10 cellular contexts compared by ENCODE assay signal in the genomic region with DNA sequence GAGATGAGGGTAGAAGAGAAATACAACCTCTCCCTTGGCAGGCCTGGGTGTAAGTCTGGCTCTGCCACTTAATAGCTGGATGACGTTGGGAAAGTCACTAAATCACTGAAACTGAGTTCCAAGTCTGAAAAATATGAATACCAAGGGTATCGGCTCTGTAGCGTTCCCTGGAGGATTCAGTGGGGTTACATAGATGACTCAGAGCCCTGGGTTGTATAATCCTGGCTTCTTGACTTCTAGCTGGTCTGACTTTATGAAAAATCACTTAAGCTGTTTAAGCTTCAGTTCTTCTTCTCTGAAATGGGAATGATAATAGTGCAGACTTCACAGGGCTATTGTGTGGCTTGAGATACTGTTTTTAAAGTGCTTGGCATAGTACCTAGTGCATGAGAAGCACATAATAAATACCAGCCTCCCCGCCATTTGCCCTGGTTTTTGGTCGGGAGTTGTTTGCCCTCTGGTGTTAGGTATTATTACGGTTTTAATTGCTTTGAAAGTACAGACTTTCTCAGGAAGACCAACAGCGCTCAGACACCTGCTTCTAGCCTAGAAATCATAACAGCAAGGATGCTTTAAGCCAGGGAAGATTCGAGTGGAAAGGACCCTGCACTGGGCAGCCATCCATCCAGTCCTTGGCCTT.
DNase-seq lines count a peak whose midpoint lies in the region; ATAC-seq and TF ChIP-seq lines count a peak whose summit lies in the region.
"Had no signal": no experiment of that assay in that cellular context is flagged by ENCODE, and none has a peak within 500 bp of the region (broad histone marks: within the 10 kb centered on the region; RNA-seq: fewer than 3 reads in every experiment).

No MANE protein-coding gene starts in this region.

- peaks cover 84% of the 10 kb centered on the region for H3K36me3 ChIP-seq in OCI-LY1 (ENCODE audit: insufficient read depth, low read length)

- TF ChIP-seq CTCF in OCI-LY1 (IDR thresholded peaks at IDR 0.05; ENCODE audit: low read length): peak; percentile 41

- H3F3A ChIP-seq in OCI-LY1 (ENCODE audit: insufficient read depth, low read length): no peaks in the 10 kb centered on the region

- H3K9me3 ChIP-seq in OCI-LY1 (ENCODE audit: low read length): no peaks in the 10 kb centered on the region

- H3K9me2 ChIP-seq in OCI-LY1 (ENCODE audit: low read depth, low read length): no peaks in the 10 kb centered on the region

- no peak overlapping the region for H3K9ac ChIP-seq in OCI-LY1 (ENCODE audit: low read length)

- H3K4me3 ChIP-seq in OCI-LY1 (ENCODE audit: low read depth, low read length, poor library complexity, severe bottlenecking): no peak overlapping the region

- H2AFZ ChIP-seq in OCI-LY1 (ENCODE audit: low read length): no peak overlapping the region

- no peaks in the 10 kb centered on the region for H4K20me1 ChIP-seq in OCI-LY1 (ENCODE audit: insufficient read depth, low read length)

- TF ChIP-seq POLR2A in erythroblast (IDR thresholded peaks at IDR 0.05; ENCODE audit: low read length): no peak

- H3K4me1 ChIP-seq in OCI-LY1 (ENCODE audit: insufficient read depth, low read length, severe bottlenecking): peaks cover 39% of the 10 kb centered on the region

- no peaks in the 10 kb centered on the region for H3K27me3 ChIP-seq in OCI-LY1 (ENCODE audit: insufficient read depth, low read length)

- H3K27ac ChIP-seq in OCI-LY1 (ENCODE audit: low read depth, low read length, poor library complexity, severe bottlenecking): peak overlapping the region; percentile 47

- no peaks in the 10 kb centered on the region for H3K79me2 ChIP-seq in OCI-LY1 (ENCODE audit: insufficient read depth, low read length)

- ATAC-seq in GM19035 (IDR thresholded peaks at IDR 0.05; ENCODE audit: unreplicated experiment): peak; percentile 41

- DNase-seq in CD1c-positive myeloid dendritic cell (ENCODE audit: extremely low spot score) (peak; percentile 17), erythroblast (lab: John Stamatoyannopoulos, UW) (peak; percentile 6 to 11), NCI-H2081 treated with DMSO at 0.1 percent for 48 hours (lab: John Stamatoyannopoulos, UW) (no peak), NCI-H1092 treated with DMSO at 0.1 percent for 48 hours (lab: John Stamatoyannopoulos, UW) (no peak), DMS79 treated with DMSO at 0.1 percent for 48 hours (lab: John Stamatoyannopoulos, UW) (no peak), cerebellar cortex (ENCODE audit: low spot score) (no peak)
- DNase-seq: NCI-H187 treated with DMSO at 0.1 percent for 48 hours; stimulated activated CD4-positive, alpha-beta T cell treated with anti-CD3 and anti-CD28 coated beads, Interleukin-1b, Interleukin-23, amount 100 ng/mL, for 48 hours had no signal

- no peak overlapping the region for H3K4me2 ChIP-seq in OCI-LY1 (ENCODE audit: low read length)

Comparison
In these comparisons a context has a peak if more than half of its experiments do, and no peak if none do; other contexts are left out.
1. DNase-seq: peak in CD1c-positive myeloid dendritic cell (single experiment) and erythroblast (2 of 2); none in NCI-H2081 treated with DMSO at 0.1 percent for 48 hours (single experiment), NCI-H1092 treated with DMSO at 0.1 percent for 48 hours (single experiment), DMS79 treated with DMSO at 0.1 percent for 48 hours (single experiment) and cerebellar cortex (single experiment).